Comparison of ENCODE assay signal across 8 cellular contexts in genomic region chr14:50362791-50363733, GRCh38. TPM values are rescaled to one million over a fixed set of nuclear protein-coding genes. Genes with fewer than 3 reads are reported as not detected.
DNase-seq lines count a peak whose midpoint lies in the region; ATAC-seq and TF ChIP-seq lines count a peak whose summit lies in the region.

No MANE protein-coding gene starts in this region.

- TF ChIP-seq CTCF in CD14-positive monocyte (IDR thresholded peaks at IDR 0.05) (no peak), HL-60 (IDR thresholded peaks at IDR 0.05; ENCODE audit: insufficient read depth, low read length) (no peak)

- peak overlapping the region; percentile 44 for H3K4me3 ChIP-seq in HL-60 (replicated peaks; ENCODE audit: insufficient read depth, low read length)

- no peaks in the 10 kb centered on the region for H3K27me3 ChIP-seq in HL-60 (ENCODE audit: insufficient read depth, poor library complexity, severe bottlenecking)

- peaks cover 0 to 9% (median 6%) of the 10 kb centered on the region in 7 donors for H3K9me3 Mint-ChIP-seq in CD14-positive monocyte
- H3K9me3 Mint-ChIP-seq in activated naive CD4-positive, alpha-beta T cell treated with anti-CD3 and anti-CD28 coated beads, Interleukin-2, amount 50 U/mL, for 72 hours: peaks cover 0 to 4% of the 10 kb centered on the region in 2 donors
- peaks cover 0 to 5% (median 0%) of the 10 kb centered on the region in 7 donors for H3K9me3 Mint-ChIP-seq in naive B cell

- H3K4me3 Mint-ChIP-seq in CD14-positive monocyte: peak overlapping the region; percentile 88 to 95
- peak overlapping the region; percentile 84 to 96 (median 90) for H3K4me3 Mint-ChIP-seq in naive B cell

- ATAC-seq in GM19452 (IDR thresholded peaks at IDR 0.05; ENCODE audit: unreplicated experiment): peak; percentile 25
- ATAC-seq in activated naive CD4-positive, alpha-beta T cell treated with anti-CD3 and anti-CD28 coated beads, Interleukin-2, amount 50 U/mL, for 72 hours: peak; percentile 37 to 67
- peak; percentile 45 to 50 for ATAC-seq in naive B cell (ENCODE audit: low read depth in 2 of 2)

- H3K27ac Mint-ChIP-seq in CD14-positive monocyte: peak overlapping the region; percentile 82 to 95 (median 93)
- peak overlapping the region; percentile 93 to 94 for H3K27ac Mint-ChIP-seq in activated naive CD4-positive, alpha-beta T cell treated with anti-CD3 and anti-CD28 coated beads, Interleukin-2, amount 50 U/mL, for 72 hours
- H3K27ac Mint-ChIP-seq in naive B cell: peak overlapping the region; percentile 88 to 97 (median 96)

- H3K27me3 Mint-ChIP-seq in CD14-positive monocyte (ENCODE audit: low read depth in 3 of 3) (peaks cover 1 to 2% (median 2%) of the 10 kb centered on the region in 3 donors), naive B cell (no peaks in the 10 kb centered on the region)

- peak overlapping the region; percentile 45 for H3K27ac ChIP-seq in HL-60 (replicated peaks)

- DNase-seq in CD14-positive monocyte (ENCODE audit: low spot score): no peak
- peak in 1 of 2 experiments; percentile 25 for DNase-seq in HL-60 (ENCODE audit: low read depth in 1 of 2, low spot score in 1 of 2)
- peak in 1 of 2 donors; percentile 24 for DNase-seq in activated naive CD4-positive, alpha-beta T cell treated with anti-CD3 and anti-CD28 coated beads, Interleukin-2, amount 50 U/mL, for 72 hours (ENCODE audit: low spot score in 2 of 2)
- peak; percentile 14 for DNase-seq in naive B cell
- DNase-seq in inferior parietal cortex (ENCODE audit: extremely low spot score): no peak
- no peak for DNase-seq in DMS 273 treated with DMSO at 0.1 percent for 48 hours (lab: John Stamatoyannopoulos, UW)
- DNase-seq in SHP77 (lab: John Stamatoyannopoulos, UW): no peak

- H3K4me1 Mint-ChIP-seq in CD14-positive monocyte (peaks cover 27% of the 10 kb centered on the region), naive B cell (peaks cover 35 to 44% (median 38%) of the 10 kb centered on the region in 3 donors)

- intact Hi-C loops in CD14-positive monocyte (cut with micrococcal nuclease): no loop called here

- H3K36me3 Mint-ChIP-seq in CD14-positive monocyte (peaks cover 9% of the 10 kb centered on the region in 2 donors), naive B cell (peaks cover 0 to 4% of the 10 kb centered on the region in 2 donors)
- H3K36me3 Mint-ChIP-seq in activated naive CD4-positive, alpha-beta T cell treated with anti-CD3 and anti-CD28 coated beads, Interleukin-2, amount 50 U/mL, for 72 hours: peaks cover 10 to 15% of the 10 kb centered on the region in 2 donors

RNA-seq across cellular contexts. Expression of gene CDKL1, which starts 33.6 kb away (rescaled TPM):
- polyA plus RNA-seq in CD14-positive monocyte (1 to 10 TPM; 1.3 to 2.5 TPM), naive B cell (ENCODE audit: low read depth in 6 of 6) (10 to 100 TPM in 4 of 6 donors, 1 to 10 TPM in 2; 1.4 to 20.2 (median 12.8) TPM)
- total RNA-seq in activated naive CD4-positive, alpha-beta T cell treated with anti-CD3 and anti-CD28 coated beads, Interleukin-2, amount 50 U/mL, for 72 hours: 1 to 10 TPM; 4.3 to 6.1 TPM

RNA-seq across cellular contexts. Expression of gene DMAC2L, which starts 50.9 kb away (rescaled TPM):
- polyA plus RNA-seq in CD14-positive monocyte: 10 to 100 TPM; 13.4 to 17.3 TPM
- 10 to 100 TPM; 13.6 to 17.2 TPM for total RNA-seq in activated naive CD4-positive, alpha-beta T cell treated with anti-CD3 and anti-CD28 coated beads, Interleukin-2, amount 50 U/mL, for 72 hours
- 10 to 100 TPM; 19.4 to 32.4 (median 28.3) TPM for polyA plus RNA-seq in naive B cell (ENCODE audit: low read depth in 6 of 6)

RNA-seq across cellular contexts. Expression of gene L2HGDH, which starts 51.0 kb away (rescaled TPM):
- polyA plus RNA-seq in CD14-positive monocyte: under 1 TPM; 0.11 to 0.86 TPM
- 10 to 100 TPM; 17.3 to 20.7 TPM for total RNA-seq in activated naive CD4-positive, alpha-beta T cell treated with anti-CD3 and anti-CD28 coated beads, Interleukin-2, amount 50 U/mL, for 72 hours
- polyA plus RNA-seq in naive B cell (ENCODE audit: low read depth in 6 of 6): 1 to 10 TPM in 5 of 6 donors, not detected in 1; 1.5 to 3.6 (median 2.2) TPM
